In genomic region chr6:7543761-7544424, GRCh38 we compare ENCODE assay signal across 11 cellular contexts. TPM values are rescaled to one million over a fixed set of nuclear protein-coding genes. Genes with fewer than 3 reads are reported as not detected.
DNase-seq lines count a peak whose midpoint lies in the region; ATAC-seq and TF ChIP-seq lines count a peak whose summit lies in the region.
"Had no signal": no experiment of that assay in that cellular context is flagged by ENCODE, and none has a peak within 500 bp of the region (broad histone marks: within the 10 kb centered on the region; RNA-seq: fewer than 3 reads in every experiment).

No MANE protein-coding gene starts in this region.

- H3K27me3 Mint-ChIP-seq in naive B cell = peaks cover 4 to 57% (median 8%) of the 10 kb centered on the region in 3 donors

- H3K27ac ChIP-seq in HUES64 (ENCODE audit: low read depth, low read length) (no peak overlapping the region), coronary artery (no peak overlapping the region)

- peak overlapping the region; percentile 37 for H3K4me3 ChIP-seq in AG10803 (ENCODE audit: low read length)
- peak overlapping the region; percentile 85 for H3K4me3 ChIP-seq in HUES64 (ENCODE audit: low read length)
- H3K4me3 ChIP-seq in coronary artery = no peak overlapping the region

- H3K27me3 ChIP-seq in HUES64 (ENCODE audit: insufficient read depth, low read length) = peaks cover 52% of the 10 kb centered on the region

- peak overlapping the region; percentile 12 to 97 (median 83) for H3K4me3 Mint-ChIP-seq in naive B cell

- peaks cover 47% of the 10 kb centered on the region for H3K4me1 ChIP-seq in HUES64 (ENCODE audit: insufficient read depth, low read length)

- DNase-seq in AG10803 (ENCODE audit: low read depth) (no peak), ecto neural progenitor cell (ENCODE audit: low spot score) (peak; percentile 52), naive B cell (peak; percentile 2), NCI-H2227 (lab: John Stamatoyannopoulos, UW; ENCODE audit: unreplicated experiment) (no peak), coronary artery (ENCODE audit: low spot score) (no peak)
- DNase-seq: activated CD4-positive, CD25-positive, alpha-beta regulatory T cell; amygdala; NCI-H524 treated with DMSO at 0.1 percent for 48 hours had no signal

- peaks cover 0 to 1% (median 0%) of the 10 kb centered on the region in 7 donors for H3K9me3 Mint-ChIP-seq in naive B cell

- H3K9ac ChIP-seq in HUES64 (ENCODE audit: low read depth, low read length) = no peak overlapping the region

- WGBS in HUES64 = 16% methylated on average over 12 of the region's 13 CpGs

- ATAC-seq in naive B cell (ENCODE audit: low read depth in 2 of 2) = no peak
- no peak for ATAC-seq in HG02610 (IDR thresholded peaks at IDR 0.05; ENCODE audit: unreplicated experiment)
- ATAC-seq in HG03196 (IDR thresholded peaks at IDR 0.05; ENCODE audit: unreplicated experiment) = no peak

- H3K27ac Mint-ChIP-seq in naive B cell = peak overlapping the region in 1 of 6 donors; percentile 23

- TF ChIP-seq CTCF in AG10803 (conservative IDR thresholded peaks at IDR 0.05; ENCODE audit: low read length) (no peak), coronary artery (IDR thresholded peaks at IDR 0.05) (no peak)

- H3K4me1 Mint-ChIP-seq in naive B cell = peaks cover 3 to 48% (median 13%) of the 10 kb centered on the region in 3 donors

- no peaks in the 10 kb centered on the region for H3K9me3 ChIP-seq in HUES64 (ENCODE audit: insufficient read depth, low read depth, low read length)

- H3K36me3 Mint-ChIP-seq in naive B cell = no peaks in the 10 kb centered on the region

- H3K36me3 ChIP-seq in HUES64 (ENCODE audit: insufficient read depth, low read length) = no peaks in the 10 kb centered on the region

RNA-seq across cellular contexts. Expression of gene DSP, which starts 2.4 kb away (rescaled TPM):
- polyA plus RNA-seq in HUES64 (2013, experiment 1 of 2) = 26.1 TPM
- polyA plus RNA-seq in HUES64 (2013, experiment 2 of 2) = 29.6 TPM
- 10 to 100 TPM in 4 of 6 donors, 1 to 10 TPM in 2; 6.3 to 49.2 (median 15.8) TPM for polyA plus RNA-seq in naive B cell (ENCODE audit: low read depth in 6 of 6)

RNA-seq across cellular contexts. Expression of gene SNRNP48, which starts 46.1 kb away (rescaled TPM):
- 11.6 TPM for polyA plus RNA-seq in HUES64 (2013, experiment 1 of 2)
- polyA plus RNA-seq in HUES64 (2013, experiment 2 of 2) = 14.2 TPM
- 10 to 100 TPM in 4 of 6 donors, 1 to 10 TPM in 2; 5.3 to 15.1 (median 11.0) TPM for polyA plus RNA-seq in naive B cell (ENCODE audit: low read depth in 6 of 6)

Comparison
In these comparisons a context has a peak if more than half of its experiments do, and no peak if none do; other contexts are left out.
1. DNase-seq: peak in ecto neural progenitor cell (single experiment) and naive B cell (single experiment); none in AG10803 (single experiment), NCI-H2227 (single experiment) and coronary artery (single experiment).